ENCODE assay signal across 1 cellular context in genomic region chr17:17812211-17813054, GRCh38.
TF ChIP-seq lines count a peak whose summit lies in the region.

No MANE protein-coding gene starts in this region.

TF ChIP-seq in HepG2, 621 proteins besides CTCF, POLR2A, EP300 and RAD21 (continued from another document and continues in another):
- TF ChIP-seq ZBTB40 (IDR thresholded peaks at IDR 0.05), result no peak
- no peak for TF ChIP-seq ZBTB40 (CRISPR knock-in tag; IDR thresholded peaks at IDR 0.05)
- no peak for TF ChIP-seq THYN1 (CRISPR knock-in tag; IDR thresholded peaks at IDR 0.05; ENCODE audit: borderline replicate concordance, low read depth)
- no peak for TF ChIP-seq HNRNPK (IDR thresholded peaks at IDR 0.05; ENCODE audit: low read depth, low read length, poor library complexity, severe bottlenecking)
- TF ChIP-seq ATM (IDR thresholded peaks at IDR 0.05; ENCODE audit: borderline replicate concordance), result no peak
- TF ChIP-seq ZNF557 (CRISPR knock-in tag; IDR thresholded peaks at IDR 0.05), result no peak; the same call in 1 of the 2 replicates
- no peak for TF ChIP-seq ZNF781 (CRISPR knock-in tag; IDR thresholded peaks at IDR 0.05; ENCODE audit: borderline replicate concordance, not compliant biosample characterization)
- no peak for TF ChIP-seq ZNF383 (CRISPR knock-in tag; IDR thresholded peaks at IDR 0.05; ENCODE audit: borderline replicate concordance)
- no peak for TF ChIP-seq SP5 (CRISPR knock-in tag; IDR thresholded peaks at IDR 0.05; ENCODE audit: borderline replicate concordance, low read depth)
- TF ChIP-seq, protein P1, sequence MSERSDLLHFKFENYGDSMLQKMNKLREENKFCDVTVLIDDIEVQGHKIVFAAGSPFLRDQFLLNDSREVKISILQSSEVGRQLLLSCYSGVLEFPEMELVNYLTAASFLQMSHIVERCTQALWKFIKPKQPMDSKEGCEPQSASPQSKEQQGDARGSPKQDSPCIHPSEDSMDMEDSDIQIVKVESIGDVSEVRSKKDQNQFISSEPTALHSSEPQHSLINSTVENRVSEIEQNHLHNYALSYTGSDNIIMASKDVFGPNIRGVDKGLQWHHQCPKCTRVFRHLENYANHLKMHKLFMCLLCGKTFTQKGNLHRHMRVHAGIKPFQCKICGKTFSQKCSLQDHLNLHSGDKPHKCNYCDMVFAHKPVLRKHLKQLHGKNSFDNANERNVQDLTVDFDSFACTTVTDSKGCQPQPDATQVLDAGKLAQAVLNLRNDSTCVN (CRISPR knock-in tag; IDR thresholded peaks at IDR 0.05; ENCODE audit: borderline replicate concordance), result 0 out of 2 replicates have a peak, but pooled peaks have one; percentile 54
- TF ChIP-seq ZNF547 (CRISPR knock-in tag; IDR thresholded peaks at IDR 0.05), result 0 out of 2 replicates have a peak, but pooled peaks have one; percentile 9
- peak; percentile 45; the same call in 1 of the 2 replicates for TF ChIP-seq ZNF770 (CRISPR knock-in tag; IDR thresholded peaks at IDR 0.05)
- TF ChIP-seq MLX (CRISPR knock-in tag; IDR thresholded peaks at IDR 0.05), result 0 out of 2 replicates have a peak, but pooled peaks have one; percentile 21
- TF ChIP-seq SKI (IDR thresholded peaks at IDR 0.05; ENCODE audit: partially characterized antibody), result peak; percentile 9
- TF ChIP-seq ZNF720 (CRISPR knock-in tag; IDR thresholded peaks at IDR 0.05), result no peak
- peak; percentile 64; the same call in 1 of the 2 replicates for TF ChIP-seq ZNF614 (CRISPR knock-in tag; IDR thresholded peaks at IDR 0.05; ENCODE audit: borderline replicate concordance)
- no peak for TF ChIP-seq XBP1 (CRISPR knock-in tag; IDR thresholded peaks at IDR 0.05)
- TF ChIP-seq NR2F6 (IDR thresholded peaks at IDR 0.05), result peak; percentile 85
- TF ChIP-seq NR2F6 (CRISPR knock-in tag; IDR thresholded peaks at IDR 0.05), result peak; percentile 93
- no peak for TF ChIP-seq ZNF292 (CRISPR knock-in tag; IDR thresholded peaks at IDR 0.05; ENCODE audit: borderline replicate concordance, low read depth)
- TF ChIP-seq ATF6 (CRISPR knock-in tag; conservative IDR thresholded peaks at IDR 0.05), result 0 out of 2 replicates have a peak, but pooled peaks have one; percentile 16
- TF ChIP-seq HES4 (CRISPR knock-in tag; IDR thresholded peaks at IDR 0.05; ENCODE audit: borderline replicate concordance), result peak; percentile 46; the same call in 1 of the 2 replicates
- TF ChIP-seq ZNF740 (CRISPR knock-in tag; IDR thresholded peaks at IDR 0.05), result peak; percentile 63
- peak; percentile 90; the same call in 1 of the 2 replicates for TF ChIP-seq ZBTB10 (CRISPR knock-in tag; IDR thresholded peaks at IDR 0.05; ENCODE audit: borderline replicate concordance)
- 0 out of 2 replicates have a peak, but pooled peaks have one; percentile 53 for TF ChIP-seq ZFP37 (CRISPR knock-in tag; IDR thresholded peaks at IDR 0.05; ENCODE audit: borderline replicate concordance)
- no peak; the same call in 1 of the 2 replicates for TF ChIP-seq MEF2D (CRISPR knock-in tag; IDR thresholded peaks at IDR 0.05)
- TF ChIP-seq TOPORS (CRISPR knock-in tag; IDR thresholded peaks at IDR 0.05), result no peak
- TF ChIP-seq ZNF629 (CRISPR knock-in tag; conservative IDR thresholded peaks at IDR 0.05), result peak; percentile 75
- no peak for TF ChIP-seq MAF1 (CRISPR knock-in tag; IDR thresholded peaks at IDR 0.05; ENCODE audit: borderline replicate concordance)
- TF ChIP-seq ZFYVE20 (CRISPR knock-in tag; IDR thresholded peaks at IDR 0.05; ENCODE audit: borderline replicate concordance, low read depth), result no peak
- TF ChIP-seq ARNT (IDR thresholded peaks at IDR 0.05), result no peak
- 0 out of 2 replicates have a peak, but pooled peaks have one; percentile 21 for TF ChIP-seq ZNF652 (CRISPR knock-in tag; IDR thresholded peaks at IDR 0.05; ENCODE audit: borderline replicate concordance, low read depth)
- no peak; the same call in 1 of the 2 replicates for TF ChIP-seq HDAC1 (CRISPR knock-in tag; IDR thresholded peaks at IDR 0.05)
- TF ChIP-seq SYNCRIP (IDR thresholded peaks at IDR 0.05; ENCODE audit: insufficient read depth, low read depth, low read length), result no peak
- TF ChIP-seq MED1 (CRISPR knock-in tag; IDR thresholded peaks at IDR 0.05), result peak; percentile 58
- peak; percentile 51 for TF ChIP-seq ZMYM3 (CRISPR knock-in tag; IDR thresholded peaks at IDR 0.05)
- peak; percentile 36; the same call in 1 of the 2 replicates for TF ChIP-seq MYC (CRISPR knock-in tag; IDR thresholded peaks at IDR 0.05; ENCODE audit: borderline replicate concordance)
